Comparison of ENCODE assay signal across 29 cellular contexts in the genomic region with DNA sequence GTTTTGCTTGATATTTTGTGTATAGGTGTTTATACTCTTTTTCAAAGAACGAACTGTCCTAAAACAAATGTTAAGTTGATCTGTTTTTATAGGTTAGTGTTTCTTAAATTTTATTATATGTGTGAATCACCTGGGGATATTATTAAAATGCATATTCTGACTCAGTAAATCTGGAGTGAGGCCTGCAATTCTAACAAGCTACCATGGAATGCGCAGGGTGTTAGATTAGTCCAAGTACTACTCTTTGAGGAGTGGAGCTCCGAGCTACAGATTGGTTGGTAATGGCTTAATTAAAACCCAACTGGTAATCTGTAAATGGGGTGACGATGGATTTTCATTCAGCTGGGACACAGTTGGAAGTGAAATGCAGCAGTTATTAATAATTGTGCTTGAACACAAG.
"Had no signal": no experiment of that assay in that cellular context is flagged by ENCODE, and none has a peak within 500 bp of the region (broad histone marks: within the 10 kb centered on the region; RNA-seq: fewer than 3 reads in every experiment).

No MANE protein-coding gene starts in this region.

- H3K27ac Mint-ChIP-seq: effector memory CD8-positive, alpha-beta T cell; mesothelial cell of epicardium; naive B cell; natural killer cell treated with Interleukin-12 subunit alpha and Interleukin-12 subunit beta and Interleukin-15 and Interleukin-18, amount 100 ng/mL, for 72 hours; stimulated activated memory B cell treated with anti-CD40 and anti-IgM and Interleukin-4, amounts not matched to agents 10 μg/mL and 1 μg/mL and 100 μg/mL, for 72 hours; type B pancreatic cell had no signal

- H3K27me3 ChIP-seq: esophagus squamous epithelium, gastrocnemius medialis, ovary, right lobe of liver, spleen, testis, tibial artery had no signal

- H3K27me3 Mint-ChIP-seq: effector memory CD8-positive, alpha-beta T cell; naive B cell; natural killer cell treated with Interleukin-12 subunit alpha and Interleukin-12 subunit beta and Interleukin-15 and Interleukin-18, amount 100 ng/mL, for 72 hours; stimulated activated memory B cell treated with anti-CD40 and anti-IgM and Interleukin-4, amounts not matched to agents 10 μg/mL and 1 μg/mL and 100 μg/mL, for 72 hours; type B pancreatic cell had no signal

- H3K4me3 Mint-ChIP-seq: effector memory CD8-positive, alpha-beta T cell; mesothelial cell of epicardium; naive B cell; natural killer cell treated with Interleukin-12 subunit alpha and Interleukin-12 subunit beta and Interleukin-15 and Interleukin-18, amount 100 ng/mL, for 72 hours; neural crest cell; stimulated activated memory B cell treated with anti-CD40 and anti-IgM and Interleukin-4, amounts not matched to agents 10 μg/mL and 1 μg/mL and 100 μg/mL, for 72 hours; type B pancreatic cell had no signal

- DNase-seq: cerebellar nuclear complex; cortex of kidney; effector memory CD8-positive, alpha-beta T cell; erythroblast; esophagus squamous epithelium; gastrocnemius medialis; head of caudate nucleus; kidney; mesenchymal stem cell; mucosa of descending colon; naive B cell; ovary; posterior cingulate gyrus; psoas muscle; retina; right lobe of liver; spleen; stimulated activated CD4-positive, alpha-beta T cell treated with anti-CD3 and anti-CD28 coated beads, Interleukin-4, amount 100 ng/mL, for 4 hours; stimulated activated naive CD8-positive, alpha-beta T cell treated with anti-CD3 and anti-CD28 coated beads, Interleukin-15, Interleukin-2, amounts not matched to agents 100 U/mL and 50 U/mL, for 24 hours; substantia nigra; testis; tibial artery had no signal

- H3K4me3 ChIP-seq: esophagus squamous epithelium, gastrocnemius medialis, lung, mucosa of descending colon, ovary, psoas muscle, right lobe of liver, skin epidermis, spleen, testis, tibial artery had no signal

- H3K27ac ChIP-seq: esophagus squamous epithelium, gastrocnemius medialis, ovary, psoas muscle, right lobe of liver, skin epidermis, spleen, testis, tibial artery had no signal

- H3K36me3 ChIP-seq: esophagus squamous epithelium, gastrocnemius medialis, ovary, right lobe of liver, spleen, tibial artery had no signal

- H3K4me1 ChIP-seq: esophagus squamous epithelium, gastrocnemius medialis, psoas muscle, right lobe of liver, spleen, testis, tibial artery had no signal

- H3K9me3 Mint-ChIP-seq: neural crest cell had no signal

- H3K36me3 Mint-ChIP-seq: stimulated activated memory B cell treated with anti-CD40 and anti-IgM and Interleukin-4, amounts not matched to agents 10 μg/mL and 1 μg/mL and 100 μg/mL, for 72 hours; type B pancreatic cell had no signal

- H3K9me3 ChIP-seq: esophagus squamous epithelium, gastrocnemius medialis, mucosa of descending colon, ovary, psoas muscle, testis had no signal

- H3K4me1 Mint-ChIP-seq: mesothelial cell of epicardium; naive B cell; neural crest cell; stimulated activated memory B cell treated with anti-CD40 and anti-IgM and Interleukin-4, amounts not matched to agents 10 μg/mL and 1 μg/mL and 100 μg/mL, for 72 hours had no signal
